In the genomic region with DNA sequence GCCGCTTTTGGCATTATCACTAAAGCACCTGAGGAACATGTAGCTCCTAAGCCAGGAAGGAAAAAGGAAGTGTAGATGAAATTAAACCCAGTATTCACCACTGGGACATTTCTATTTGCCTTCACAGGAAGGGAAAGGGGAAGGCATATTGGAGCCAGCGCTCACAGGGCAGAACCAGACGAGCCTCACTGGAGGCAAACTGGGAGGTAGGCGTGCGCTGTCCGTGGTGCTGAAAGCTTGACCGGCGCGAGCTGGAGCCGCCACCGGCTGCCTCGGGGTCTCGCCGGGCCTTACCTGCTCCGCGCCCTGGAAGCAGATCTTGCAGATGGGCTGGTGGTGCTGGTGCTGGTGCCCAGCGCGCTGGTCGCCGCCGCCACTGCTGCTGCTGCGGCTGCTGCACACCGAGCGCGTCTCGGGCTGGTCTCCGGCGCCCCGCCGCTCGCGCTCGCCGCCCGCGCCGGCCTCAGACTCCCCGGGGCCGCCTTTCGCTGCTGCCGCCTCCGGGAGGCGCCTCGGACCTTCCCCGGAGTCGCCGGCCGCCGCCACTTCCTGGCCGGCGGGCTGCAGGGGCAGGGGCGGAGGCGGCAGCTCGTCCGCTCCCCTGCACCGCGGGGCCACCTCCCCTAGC, we compare ENCODE assay signal across 8 cellular contexts. TPM values are rescaled to one million over a fixed set of nuclear protein-coding genes. Genes with fewer than 3 reads are reported as not detected.
DNase-seq lines count a peak whose midpoint lies in the region; ATAC-seq, FAIRE-seq and TF ChIP-seq lines count a peak whose summit lies in the region.

No MANE protein-coding gene starts in this region.

- no peak for ATAC-seq in HG03108 (IDR thresholded peaks at IDR 0.05; ENCODE audit: unreplicated experiment)

- no peak for TF ChIP-seq POLR2A in GM12891 (IDR thresholded peaks at IDR 0.05; ENCODE audit: low read depth, low read length)

- DNase-seq in GM19238 (ENCODE audit: insufficient read length, low spot score) (peak; percentile 4), NCI-H2171 treated with DMSO at 0.1 percent for 48 hours (lab: John Stamatoyannopoulos, UW) (peak; percentile 19), activated gamma-delta T cell (lab: John Stamatoyannopoulos, UW) (peak; percentile 7), germinal center (ENCODE audit: low spot score) (peak; percentile 7), non-pigmented ciliary epithelial cell (ENCODE audit: low read depth) (peak; percentile 10), GM12891 (ENCODE audit: insufficient read length, low spot score) (no peak), SKM-1 (lab: John Stamatoyannopoulos, UW; ENCODE audit: unreplicated experiment) (no peak)

- FAIRE-seq in GM12891 (lab: Jason Lieb, UNC) = no peak

TF ChIP-seq in GM12891, 5 proteins besides CTCF, POLR2A, EP300 and RAD21:
- no peak for TF ChIP-seq TAF1 (IDR thresholded peaks at IDR 0.05; ENCODE audit: low read depth, low read length)

RNA-seq across cellular contexts. Expression of a gene that starts 0.7 kb away (rescaled TPM):
- not detected for polyA plus RNA-seq in GM12891 (2012; ENCODE audit: low read depth, missing spikeins)

Comparison
In these comparisons a context has a peak if more than half of its experiments do, and no peak if none do; other contexts are left out.
1. DNase-seq: peak in GM19238 (single experiment), NCI-H2171 treated with DMSO at 0.1 percent for 48 hours (single experiment), activated gamma-delta T cell (single experiment), germinal center (single experiment) and non-pigmented ciliary epithelial cell (single experiment); none in GM12891 (single experiment) and SKM-1 (single experiment).